ENCODE assay signal across 20 cellular contexts in the genomic region with DNA sequence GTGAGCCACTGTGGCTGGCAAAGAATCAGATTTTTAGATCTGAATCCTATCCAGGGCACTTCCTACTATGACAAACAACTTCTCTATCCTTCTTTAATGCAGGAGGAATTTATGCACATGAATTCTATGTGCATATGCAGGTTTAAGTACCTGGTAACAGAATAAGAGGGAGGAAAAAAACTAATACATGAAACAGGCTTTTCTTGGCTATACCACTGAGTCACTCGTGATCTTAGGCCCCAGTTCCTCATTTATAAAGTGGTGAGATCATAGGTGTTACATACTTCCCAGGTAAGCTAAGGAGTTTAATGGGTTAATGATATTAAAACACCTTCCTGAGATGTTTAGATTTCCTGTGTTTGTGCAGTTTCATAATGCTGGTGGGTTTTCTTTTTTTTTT.
DNase-seq lines count a peak whose midpoint lies in the region; ATAC-seq, FAIRE-seq and TF ChIP-seq lines count a peak whose summit lies in the region.
"Had no signal": no experiment of that assay in that cellular context is flagged by ENCODE, and none has a peak within 500 bp of the region (broad histone marks: within the 10 kb centered on the region; RNA-seq: fewer than 3 reads in every experiment).

No MANE protein-coding gene starts in this region.

- no peak overlapping the region for H2AFZ ChIP-seq in GM12878 (ENCODE audit: control insufficient read depth, low read depth, low read length)

- no peak overlapping the region for H2BK15ac ChIP-seq in mesendoderm (replicated peaks; ENCODE audit: low read depth)

- intact Hi-C loops in GM12878 (cut with micrococcal nuclease; ENCODE audit: unreplicated experiment), result no loop called here

- H3K27me3 ChIP-seq in GM12878 (replicated peaks in 1 of 2; ENCODE audit: control insufficient read depth in 2 of 2, insufficient read depth in 2 of 2, low read length in 1 of 2) (no peaks in the 10 kb centered on the region), mesendoderm (ENCODE audit: insufficient read depth, low read length, poor library complexity) (no peaks in the 10 kb centered on the region)
- H3K27me3 ChIP-seq: BLaER1 had no signal

- no peaks in the 10 kb centered on the region for H4K20me1 ChIP-seq in GM12878 (ENCODE audit: control insufficient read depth, insufficient read depth)
- H4K20me1 ChIP-seq: BLaER1 had no signal

- H3K9ac ChIP-seq in GM12878 (ENCODE audit: control insufficient read depth, insufficient read depth, low read length) (no peak overlapping the region), mesendoderm (ENCODE audit: low read length) (no peak overlapping the region)
- H3K9ac ChIP-seq: BLaER1 had no signal

- H3K18ac ChIP-seq in mesendoderm (ENCODE audit: low read length), result no peak overlapping the region

- peaks cover 8% of the 10 kb centered on the region; the same call in 2 of the 3 replicates for H3K9me3 ChIP-seq in GM12878 (replicated peaks; ENCODE audit: control insufficient read depth, insufficient read depth, low read length)

- in situ Hi-C loops in GM12878 (cut with MboI), result no loop called here

- no peaks in the 10 kb centered on the region for H3K79me2 ChIP-seq in GM12878 (ENCODE audit: control insufficient read depth, insufficient read depth, low read length)
- no peaks in the 10 kb centered on the region for H3K79me2 ChIP-seq in mesendoderm (ENCODE audit: control insufficient read depth, insufficient read depth, low read length)

- no peak overlapping the region for H3K4me2 ChIP-seq in GM12878 (ENCODE audit: control insufficient read depth, insufficient read depth)
- H3K4me2 ChIP-seq in mesendoderm (ENCODE audit: low read length), result no peak overlapping the region
- H3K4me2 ChIP-seq: BLaER1 had no signal

- no peak overlapping the region for H2AK5ac ChIP-seq in mesendoderm (ENCODE audit: low read length)

- H2BK5ac ChIP-seq in mesendoderm (ENCODE audit: low read length), result no peak overlapping the region

- no peak for TF ChIP-seq EP300 in GM12878 (IDR thresholded peaks at IDR 0.05; ENCODE audit: borderline replicate concordance in 1 of 2, control insufficient read depth in 1 of 2, low read depth in 2 of 2, low read length in 2 of 2)

- POLR2A ChIA-PET in GM12878 (lab: Charles Lee), result no interaction called here

- ATAC-seq in GM12878, result peak; percentile 31; the same call in 1 of the 3 replicates
- no peak for ATAC-seq in HG02970 (IDR thresholded peaks at IDR 0.05; ENCODE audit: low FRiP score, unreplicated experiment)
- ATAC-seq: HCT116 had no signal

- 56% methylated on average over 1 of the region's 1 CpG for WGBS in GM12878 (ENCODE audit: insufficient coverage, insufficient replicate concordance, low lambda C conversion rate, missing lambda C conversion rate)
- WGBS in mesendoderm (ENCODE audit: extremely low coverage, insufficient coverage, low lambda C conversion rate), result no CpG with 5 or more reads among the region's 1 CpG

- no peak for DNase-seq in GM12891 (ENCODE audit: insufficient read length, low spot score)
- no peak for DNase-seq in GM12878 (ENCODE audit: low read depth, low spot score)
- peak; percentile 46 for DNase-seq in epithelial cell of prostate (ENCODE audit: low read depth, low spot score)
- peak; percentile 70 for DNase-seq in mesendoderm
- no peak for DNase-seq in NCI-H510A treated with DMSO at 0.1 percent for 48 hours (lab: John Stamatoyannopoulos, UW)
- DNase-seq in activated gamma-delta T cell treated with Interleukin-2 at 50 U/mL for 16 hours, result no peak
- DNase-seq: 8988T; CD4-positive, alpha-beta memory T cell; DMS153; DMS79; GDM1; GOT3; H7; HFFc6; IMR-90 had no signal

- H4K5ac ChIP-seq in mesendoderm (ENCODE audit: low read length), result no peak overlapping the region

- TF ChIP-seq CTCF in GM12878 (IDR thresholded peaks at IDR 0.05 in 2 of 3, conservative IDR thresholded peaks at IDR 0.05 in 1 of 3; ENCODE audit: control insufficient read depth in 2 of 3, extremely low read depth in 1 of 3, insufficient read depth in 1 of 3, low read depth in 3 of 3, low read length in 3 of 3), result no peak

- no peak overlapping the region for H3K23ac ChIP-seq in mesendoderm (ENCODE audit: low read length)

- FAIRE-seq in GM12891 (lab: Jason Lieb, UNC) (no peak), GM12878 (lab: Jason Lieb, UNC) (no peak)
- FAIRE-seq: GM18507, HTR-8/SVneo had no signal

- H3K56ac ChIP-seq in mesendoderm (ENCODE audit: low read length), result no peak overlapping the region

- RAD21 ChIA-PET in GM12878 (lab: Charles Lee; ENCODE audit: unreplicated experiment), result no interaction called here

- TF ChIP-seq RAD21 in GM12878 (IDR thresholded peaks at IDR 0.05; ENCODE audit: insufficient read depth, low read depth, low read length), result no peak

- no peak overlapping the region for H2BK120ac ChIP-seq in mesendoderm (ENCODE audit: low read depth, low read length)

- H3K36me3 ChIP-seq in GM12878 (ENCODE audit: control insufficient read depth in 2 of 2, insufficient read depth in 2 of 2, low read length in 1 of 2) (peaks cover 5 to 6% of the 10 kb centered on the region in 2 experiments; a peak in 3 of 4 replicates), mesendoderm (ENCODE audit: control insufficient read depth, insufficient read depth, low read length) (no peaks in the 10 kb centered on the region)

- H3K27ac ChIP-seq in GM12878 (ENCODE audit: control insufficient read depth, insufficient read depth) (no peak overlapping the region), epithelial cell of prostate (no peak overlapping the region), mesendoderm (ENCODE audit: low read depth, low read length) (no peak overlapping the region)
- H3K27ac ChIP-seq: BLaER1 had no signal

- no peaks in the 10 kb centered on the region for H3K79me1 ChIP-seq in mesendoderm (ENCODE audit: low read length)

- SMC1A ChIA-PET in GM12878 (lab: Charles Lee; ENCODE audit: uncharacterized antibody, unreplicated experiment), result interaction anchor here (0.7 to 1.6 kb wide), 4 partner anchors 15 to 64 kb away, joined by 3 to 5 read pairs (median 3); no protein-coding TSS in a partner anchor

- H3K4me3 ChIP-seq in GM12878, result no peak overlapping the region
- H3K4me3 ChIP-seq in mesendoderm (ENCODE audit: low read length), result no peak overlapping the region
- H3K4me3 ChIP-seq: BLaER1 had no signal

- CTCF ChIA-PET in GM12878 (lab: Yijun Ruan, JAX), result interaction anchor here (0.7 kb wide), 1 partner anchor 776 kb away, joined by 3 read pairs; no protein-coding TSS in a partner anchor

- H3K4me1 ChIP-seq in GM12878 (ENCODE audit: control insufficient read depth, insufficient read depth, low read length), result no peaks in the 10 kb centered on the region
- no peaks in the 10 kb centered on the region for H3K4me1 ChIP-seq in mesendoderm (ENCODE audit: control insufficient read depth, low read depth, low read length)
- H3K4me1 ChIP-seq: BLaER1 had no signal

- no peak for TF ChIP-seq POLR2A in GM12891 (IDR thresholded peaks at IDR 0.05; ENCODE audit: low read depth, low read length)
- no peak for TF ChIP-seq POLR2A in GM12878 (IDR thresholded peaks at IDR 0.05; ENCODE audit: low read depth, low read length)

- H4K8ac ChIP-seq in mesendoderm (ENCODE audit: low read depth, low read length), result no peak overlapping the region

- BruUV-seq in GM12878 (replicated peaks; lab: Mats Ljungman, UMichigan), result no TSS peak

- H3K4ac ChIP-seq in mesendoderm (ENCODE audit: low read depth, low read length), result no peak overlapping the region

TF ChIP-seq in GM12891, 5 proteins besides CTCF, POLR2A, EP300 and RAD21:
- TF ChIP-seq TAF1 (IDR thresholded peaks at IDR 0.05; ENCODE audit: low read depth, low read length) (no peak), SPI1 (IDR thresholded peaks at IDR 0.05; ENCODE audit: low read depth, low read length) (peak; percentile 82), POLR2AphosphoS5 (IDR thresholded peaks at IDR 0.05; ENCODE audit: low read depth, low read length) (no peak), POU2F2 (IDR thresholded peaks at IDR 0.05; ENCODE audit: low read depth, low read length) (no peak)

TF ChIP-seq in GM12878, 131 proteins besides CTCF, POLR2A, EP300 and RAD21 (continues in another document):
- TF ChIP-seq BHLHE40 (IDR thresholded peaks at IDR 0.05; ENCODE audit: borderline replicate concordance in 1 of 2, low read depth in 2 of 2, low read length in 1 of 2) (peak in 1 of 2 experiments; percentile 36; a peak in 1 of 4 replicates), NFYA (IDR thresholded peaks at IDR 0.05; ENCODE audit: borderline replicate concordance, low read depth, low read length) (no peak), RELA (IDR thresholded peaks at IDR 0.05; ENCODE audit: borderline replicate concordance, partially characterized antibody) (no peak), ZZZ3 (IDR thresholded peaks at IDR 0.05; ENCODE audit: control insufficient read depth, insufficient read length, low read depth) (no peak), KAT2A (conservative IDR thresholded peaks at IDR 0.05; ENCODE audit: control insufficient read depth, low read depth, low read length) (no peak)
- TF ChIP-seq, protein P1, sequence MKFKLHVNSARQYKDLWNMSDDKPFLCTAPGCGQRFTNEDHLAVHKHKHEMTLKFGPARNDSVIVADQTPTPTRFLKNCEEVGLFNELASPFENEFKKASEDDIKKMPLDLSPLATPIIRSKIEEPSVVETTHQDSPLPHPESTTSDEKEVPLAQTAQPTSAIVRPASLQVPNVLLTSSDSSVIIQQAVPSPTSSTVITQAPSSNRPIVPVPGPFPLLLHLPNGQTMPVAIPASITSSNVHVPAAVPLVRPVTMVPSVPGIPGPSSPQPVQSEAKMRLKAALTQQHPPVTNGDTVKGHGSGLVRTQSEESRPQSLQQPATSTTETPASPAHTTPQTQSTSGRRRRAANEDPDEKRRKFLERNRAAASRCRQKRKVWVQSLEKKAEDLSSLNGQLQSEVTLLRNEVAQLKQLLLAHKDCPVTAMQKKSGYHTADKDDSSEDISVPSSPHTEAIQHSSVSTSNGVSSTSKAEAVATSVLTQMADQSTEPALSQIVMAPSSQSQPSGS (IDR thresholded peaks at IDR 0.05; ENCODE audit: low read length), result 0 out of 2 replicates have a peak, but pooled peaks have one; percentile 40
- TF ChIP-seq, protein P2, sequence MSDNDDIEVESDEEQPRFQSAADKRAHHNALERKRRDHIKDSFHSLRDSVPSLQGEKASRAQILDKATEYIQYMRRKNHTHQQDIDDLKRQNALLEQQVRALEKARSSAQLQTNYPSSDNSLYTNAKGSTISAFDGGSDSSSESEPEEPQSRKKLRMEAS (IDR thresholded peaks at IDR 0.05; ENCODE audit: low read depth, low read length), result no peak

Comparison
In these comparisons a context has a peak if more than half of its experiments do, and no peak if none do; other contexts are left out.
1. DNase-seq: peak in epithelial cell of prostate (single experiment) and mesendoderm (single experiment); none in GM12891 (single experiment), GM12878 (single experiment), NCI-H510A treated with DMSO at 0.1 percent for 48 hours (single experiment) and activated gamma-delta T cell treated with Interleukin-2 at 50 U/mL for 16 hours (single experiment).